8 cellular contexts compared by ENCODE assay signal in genomic region chr15:78149068-78149804, GRCh38. TPM values are rescaled to one million over a fixed set of nuclear protein-coding genes. Genes with fewer than 3 reads are reported as not detected.
DNase-seq lines count a peak whose midpoint lies in the region; ATAC-seq and TF ChIP-seq lines count a peak whose summit lies in the region.

TSS of gene IDH3A (plus strand) at chr15:78149362. CDS start at chr15:78149404, 42 bp downstream.

- peaks cover 17% of the 10 kb centered on the region for H3K79me1 ChIP-seq in mesenchymal stem cell (replicated peaks; ENCODE audit: low read length, poor library complexity, severe bottlenecking)

- H2AFZ ChIP-seq in mesenchymal stem cell (ENCODE audit: low read depth, low read length), result peak within 1 kb of the TSS; percentile 72

- peak within 1 kb of the TSS; percentile 98 for H3K9ac ChIP-seq in mesenchymal stem cell (ENCODE audit: low read length)

- peak within 1 kb of the TSS; percentile 68 to 71 for H3K4ac ChIP-seq in mesenchymal stem cell (ENCODE audit: low read depth in 1 of 2, low read length in 2 of 2)

- intact Hi-C loops in Caco-2 (cut with micrococcal nuclease; ENCODE audit: unreplicated experiment), result loop anchor here (1.0 kb wide), 2 partner anchors 17 to 46 kb away; no protein-coding TSS in a partner anchor

- H4K91ac ChIP-seq in mesenchymal stem cell (ENCODE audit: low read length), result peak within 1 kb of the TSS; percentile 43

- H3K4me1 ChIP-seq in Caco-2 (0 out of 2 replicates have a peak, but pooled peaks cover 3% of the 10 kb centered on the region), mesenchymal stem cell (ENCODE audit: control insufficient read depth, insufficient read depth, low read depth, low read length) (peaks cover 5% of the 10 kb centered on the region)

- POLR2A ChIA-PET in Caco-2 (lab: Charles Lee), result interaction anchor here (0.7 to 1.0 kb wide), 4 partner anchors 93 to 150 kb away, joined by 4 to 14 read pairs (median 7); partner anchors contain the start of gene SKIC8

- H3K9me3 Mint-ChIP-seq in Caco-2 (ENCODE audit: unreplicated experiment), result no peaks in the 10 kb centered on the region
- no peaks in the 10 kb centered on the region for H3K9me3 Mint-ChIP-seq in effector memory CD8-positive, alpha-beta T cell

- H3K27me3 Mint-ChIP-seq in Caco-2 (ENCODE audit: insufficient read depth, unreplicated experiment), result no peaks in the 10 kb centered on the region
- no peaks in the 10 kb centered on the region for H3K27me3 Mint-ChIP-seq in effector memory CD8-positive, alpha-beta T cell

- H2AK5ac ChIP-seq in mesenchymal stem cell (ENCODE audit: low read length, severe bottlenecking), result peak within 1 kb of the TSS; percentile 60

- H3K4me2 ChIP-seq in mesenchymal stem cell (ENCODE audit: low read length, poor library complexity, severe bottlenecking), result peak within 1 kb of the TSS; percentile 93

- H2BK12ac ChIP-seq in mesenchymal stem cell (ENCODE audit: low read length in 2 of 2), result peak within 1 kb of the TSS; percentile 28 to 65

- CTCF ChIA-PET in Caco-2 (lab: Charles Lee), result interaction anchor here (0.7 to 1.3 kb wide), 3 partner anchors 41 to 93 kb away, joined by 3 to 4 read pairs (median 3); no protein-coding TSS in a partner anchor

- TF ChIP-seq CTCF in Caco-2 (IDR thresholded peaks at IDR 0.05; ENCODE audit: insufficient read depth in 1 of 2, low read depth in 1 of 2, low read length in 1 of 2, severe bottlenecking in 1 of 2, unreplicated experiment in 1 of 2), result no peak

- H2BK5ac ChIP-seq in mesenchymal stem cell (ENCODE audit: low read depth, low read length, poor library complexity, severe bottlenecking), result no peak within 1 kb of the TSS

- peak within 1 kb of the TSS; percentile 52 for H3K27ac ChIP-seq in mesenchymal stem cell (ENCODE audit: low read length, poor library complexity, severe bottlenecking)

- H4K8ac ChIP-seq in mesenchymal stem cell (ENCODE audit: low read length), result peak within 1 kb of the TSS; percentile 31

- H3K4me3 Mint-ChIP-seq in Caco-2 (ENCODE audit: unreplicated experiment), result peak within 1 kb of the TSS; percentile 93
- peak within 1 kb of the TSS; percentile 92 to 94 for H3K4me3 Mint-ChIP-seq in effector memory CD8-positive, alpha-beta T cell

- peak within 1 kb of the TSS; percentile 82 for H3K27ac Mint-ChIP-seq in Caco-2 (ENCODE audit: unreplicated experiment)
- H3K27ac Mint-ChIP-seq in effector memory CD8-positive, alpha-beta T cell, result peak within 1 kb of the TSS; percentile 92 to 94

- H3K18ac ChIP-seq in mesenchymal stem cell (ENCODE audit: low read depth in 1 of 2, low read length in 2 of 2), result peak within 1 kb of the TSS; percentile 58 to 84

- no peaks in the 10 kb centered on the region for H3K36me3 ChIP-seq in Caco-2 (ENCODE audit: control insufficient read depth, insufficient read depth, low read length)
- no peaks in the 10 kb centered on the region for H3K36me3 ChIP-seq in mesenchymal stem cell (ENCODE audit: control insufficient read depth in 1 of 2, insufficient read depth in 2 of 2, low read depth in 1 of 2, low read length in 2 of 2)

- H3K36me3 Mint-ChIP-seq in Caco-2 (ENCODE audit: insufficient read depth, unreplicated experiment), result peaks cover 11% of the 10 kb centered on the region
- peaks cover 11% of the 10 kb centered on the region for H3K36me3 Mint-ChIP-seq in effector memory CD8-positive, alpha-beta T cell (ENCODE audit: insufficient read depth)

- 0% methylated on average over 60 of the region's 79 CpGs for WGBS in mesenchymal stem cell

- H3K23ac ChIP-seq in mesenchymal stem cell (ENCODE audit: low read length in 2 of 2), result peak within 1 kb of the TSS in 1 of 2 experiments; percentile 98

- H2BK120ac ChIP-seq in mesenchymal stem cell (ENCODE audit: low read depth, low read length), result peak within 1 kb of the TSS; percentile 54

- H3K27me3 ChIP-seq in Caco-2 (replicated peaks; ENCODE audit: control insufficient read depth, insufficient read depth, low read length) (no peaks in the 10 kb centered on the region), mesenchymal stem cell (ENCODE audit: control insufficient read depth in 1 of 2, insufficient read depth in 1 of 2, low read length in 2 of 2) (no peaks in the 10 kb centered on the region)

- H3K9me3 ChIP-seq in Caco-2 (no peaks in the 10 kb centered on the region), mesenchymal stem cell (ENCODE audit: control insufficient read depth, low read length) (no peaks in the 10 kb centered on the region)

- peak within 1 kb of the TSS in 1 of 2 experiments; percentile 95 for H3K14ac ChIP-seq in mesenchymal stem cell (ENCODE audit: low read length in 2 of 2)

- H3K4me3 ChIP-seq in Caco-2 (ENCODE audit: low read depth, low read length) (peak within 1 kb of the TSS; percentile 73), mesenchymal stem cell (ENCODE audit: insufficient read depth in 1 of 2, low read depth in 1 of 2, low read length in 2 of 2) (peak within 1 kb of the TSS; percentile 81 to 87)

- no peaks in the 10 kb centered on the region for H3K4me1 Mint-ChIP-seq in Caco-2 (ENCODE audit: low read depth, unreplicated experiment)
- H3K4me1 Mint-ChIP-seq in effector memory CD8-positive, alpha-beta T cell (ENCODE audit: low read depth in 2 of 2), result peaks cover 22 to 28% of the 10 kb centered on the region in 2 donors

- peak within 1 kb of the TSS; percentile 78 for H2BK15ac ChIP-seq in mesenchymal stem cell (ENCODE audit: low read depth, poor library complexity, severe bottlenecking)

- TSS peak; percentile 58 for BruUV-seq in Caco-2 (replicated peaks; lab: Mats Ljungman, UMichigan)

- peak; percentile 76 for ATAC-seq in GM21381 (IDR thresholded peaks at IDR 0.05; ENCODE audit: unreplicated experiment)
- peak; percentile 88 for ATAC-seq in effector memory CD8-positive, alpha-beta T cell (replicated peaks)

- DNase-seq in Caco-2 (peak; percentile 96 to 98), HUDEP-2 (lab: John Stamatoyannopoulos, UW; ENCODE audit: unreplicated experiment in 76 of 76) (peak; percentile 39 to 99 (median 96)), NOMO-1 treated with dmso at 0.1 percent for 144 hours (lab: John Stamatoyannopoulos, UW; ENCODE audit: unreplicated experiment) (peak; percentile 92), mesenchymal stem cell (peak; percentile 95)
- peak; percentile 98 to 100 (median 100) for DNase-seq in activated CD8-positive, alpha-beta memory T cell treated with anti-CD3 and anti-CD28 coated beads for 48 hours (ENCODE audit: low read depth in 2 of 3, low spot score in 2 of 3)
- DNase-seq in effector memory CD8-positive, alpha-beta T cell, result peak; percentile 99 to 100 (median 99)
- peak; percentile 100 for DNase-seq in stimulated activated CD8-positive, alpha-beta memory T cell treated with anti-CD3 and anti-CD28 coated beads, Interleukin-12 subunit alpha, Interleukin-12 subunit beta, amount 100 ng/mL, for 24 hours (ENCODE audit: extremely low read depth)

RNA-seq across cellular contexts. Expression of gene IDH3A, which starts in this region (rescaled TPM):
- total RNA-seq in Caco-2 (2022), result 67.3 and 71.1 TPM in 2 replicates
- polyA plus RNA-seq in mesenchymal stem cell (2013, experiment 1 of 2), result 17.7 TPM
- polyA plus RNA-seq in mesenchymal stem cell (2013, experiment 2 of 2), result 19.5 TPM

Comparison
In these comparisons a context has a peak if more than half of its experiments do, and no peak if none do; other contexts are left out.
1. Peak in every context shown above with its lines: DNase-seq, ATAC-seq, H3K4me3 ChIP-seq and H3K27ac ChIP-seq.